8 cellular contexts compared by ENCODE assay signal in genomic region chr10:26969145-26969926, GRCh38.
DNase-seq lines count a peak whose midpoint lies in the region; ATAC-seq and TF ChIP-seq lines count a peak whose summit lies in the region.

No MANE protein-coding gene starts in this region.

- H3K27me3 ChIP-seq in gastrocnemius medialis, result no peaks in the 10 kb centered on the region
- no peaks in the 10 kb centered on the region for H3K27me3 ChIP-seq in CD4-positive, alpha-beta memory T cell (ENCODE audit: insufficient read depth, low read length)

- ATAC-seq in GM21528 (IDR thresholded peaks at IDR 0.05; ENCODE audit: low FRiP score, unreplicated experiment) (peak; percentile 87), HG03196 (IDR thresholded peaks at IDR 0.05; ENCODE audit: unreplicated experiment) (peak; percentile 82), sciatic nerve (peak; percentile 28), gastrocnemius medialis (no peak)

- in situ Hi-C loops in gastrocnemius medialis (cut with MboI; ENCODE audit: low sequenced_read_pairs in 4 of 4), result no loop called here

- no peak for DNase-seq in activated CD4-positive, alpha-beta T cell treated with anti-CD3 and anti-CD28 coated beads, Interleukin-2, amount 10 ng/mL, durations not matched to agents 7 days and 5 days
- DNase-seq in activated CD4-positive, alpha-beta T cell treated with anti-CD3 and anti-CD28 coated beads, Interleukin-2, amount 50 U/mL, for 1 hour, result no peak
- DNase-seq in sciatic nerve (ENCODE audit: low spot score) (no peak), NCI-H1048 (lab: John Stamatoyannopoulos, UW) (no peak), gastrocnemius medialis (no peak)
- no peak for DNase-seq in CD4-positive, alpha-beta memory T cell

- H3K36me3 Mint-ChIP-seq in activated CD4-positive, alpha-beta T cell treated with anti-CD3 and anti-CD28 coated beads, Interleukin-2, amount 10 ng/mL, durations not matched to agents 7 days and 5 days (ENCODE audit: low read depth), result peaks cover 15% of the 10 kb centered on the region
- H3K36me3 Mint-ChIP-seq in CD4-positive, alpha-beta memory T cell, result peaks cover 1 to 34% of the 10 kb centered on the region in 2 donors

- peak overlapping the region; percentile 39 for H3K27ac Mint-ChIP-seq in activated CD4-positive, alpha-beta T cell treated with anti-CD3 and anti-CD28 coated beads, Interleukin-2, amount 10 ng/mL, durations not matched to agents 7 days and 5 days
- H3K27ac Mint-ChIP-seq in CD4-positive, alpha-beta memory T cell, result no peak overlapping the region

- H3K4me1 Mint-ChIP-seq in activated CD4-positive, alpha-beta T cell treated with anti-CD3 and anti-CD28 coated beads, Interleukin-2, amount 10 ng/mL, durations not matched to agents 7 days and 5 days, result peaks cover 22% of the 10 kb centered on the region
- H3K4me1 Mint-ChIP-seq in CD4-positive, alpha-beta memory T cell, result peaks cover 0 to 4% (median 0%) of the 10 kb centered on the region in 4 donors

- H3K4me1 ChIP-seq in gastrocnemius medialis, result no peaks in the 10 kb centered on the region
- no peaks in the 10 kb centered on the region for H3K4me1 ChIP-seq in CD4-positive, alpha-beta memory T cell (ENCODE audit: insufficient read depth, low read length)

- intact Hi-C loops in sciatic nerve (cut with DNase I), result no loop called here
- intact Hi-C loops in gastrocnemius medialis (cut with DNase I; ENCODE audit: low total_unique reads), result no loop called here
- intact Hi-C loops in CD4-positive, alpha-beta memory T cell (cut with micrococcal nuclease), result no loop called here

- no peak for TF ChIP-seq CTCF in gastrocnemius medialis (IDR thresholded peaks at IDR 0.05 in 4 of 5, conservative IDR thresholded peaks at IDR 0.05 in 1 of 5)

- H3K27me3 Mint-ChIP-seq in activated CD4-positive, alpha-beta T cell treated with anti-CD3 and anti-CD28 coated beads, Interleukin-2, amount 10 ng/mL, durations not matched to agents 7 days and 5 days, result no peaks in the 10 kb centered on the region
- no peaks in the 10 kb centered on the region for H3K27me3 Mint-ChIP-seq in CD4-positive, alpha-beta memory T cell

- H3K36me3 ChIP-seq in gastrocnemius medialis, result peaks cover 0 to 19% of the 10 kb centered on the region in 2 donors
- no peaks in the 10 kb centered on the region for H3K36me3 ChIP-seq in CD4-positive, alpha-beta memory T cell (ENCODE audit: insufficient read depth, low read length)

- CTCF ChIA-PET in activated CD4-positive, alpha-beta T cell treated with anti-CD3 and anti-CD28 coated beads, Interleukin-2, amount 10 ng/mL, durations not matched to agents 7 days and 5 days (lab: Charles Lee), result interaction anchor here (0.5 to 1.4 kb wide), 4 partner anchors 9 to 1112 kb away, joined by 3 to 4 read pairs (median 4); no protein-coding TSS in a partner anchor
- CTCF ChIA-PET in CD4-positive, alpha-beta memory T cell (lab: Charles Lee; ENCODE audit: partially characterized antibody), result interaction anchor here (0.6 kb wide), 1 partner anchor 10 kb away, joined by 4 read pairs; no protein-coding TSS in a partner anchor

- H3K9me3 Mint-ChIP-seq in activated CD4-positive, alpha-beta T cell treated with anti-CD3 and anti-CD28 coated beads, Interleukin-2, amount 10 ng/mL, durations not matched to agents 7 days and 5 days, result peaks cover 3% of the 10 kb centered on the region
- peaks cover 0 to 3% (median 0%) of the 10 kb centered on the region in 8 donors for H3K9me3 Mint-ChIP-seq in CD4-positive, alpha-beta memory T cell

- POLR2A ChIA-PET in activated CD4-positive, alpha-beta T cell treated with anti-CD3 and anti-CD28 coated beads, Interleukin-2, amount 10 ng/mL, durations not matched to agents 7 days and 5 days (lab: Charles Lee), result no interaction called here
- POLR2A ChIA-PET in CD4-positive, alpha-beta memory T cell (lab: Charles Lee; ENCODE audit: partially characterized antibody), result no interaction called here

- no peak overlapping the region for H3K4me3 Mint-ChIP-seq in activated CD4-positive, alpha-beta T cell treated with anti-CD3 and anti-CD28 coated beads, Interleukin-2, amount 10 ng/mL, durations not matched to agents 7 days and 5 days
- H3K4me3 Mint-ChIP-seq in CD4-positive, alpha-beta memory T cell, result no peak overlapping the region

- no peak overlapping the region for H3K27ac ChIP-seq in gastrocnemius medialis
- H3K27ac ChIP-seq in CD4-positive, alpha-beta memory T cell (ENCODE audit: low read depth, low read length), result no peak overlapping the region

- no peak overlapping the region for H3K4me3 ChIP-seq in gastrocnemius medialis
- no peak overlapping the region for H3K4me3 ChIP-seq in CD4-positive, alpha-beta memory T cell (ENCODE audit: low read length in 2 of 2)

- TF ChIP-seq POLR2A in gastrocnemius medialis (IDR thresholded peaks at IDR 0.05), result no peak

- no peaks in the 10 kb centered on the region for H3K9me3 ChIP-seq in gastrocnemius medialis
- H3K9me3 ChIP-seq in CD4-positive, alpha-beta memory T cell (ENCODE audit: control insufficient read depth in 1 of 2, low read length in 2 of 2), result no peaks in the 10 kb centered on the region

Comparison
In these comparisons a context has a peak if more than half of its experiments do, and no peak if none do; other contexts are left out.
1. ATAC-seq: peak in GM21528 (single experiment), HG03196 (single experiment) and sciatic nerve (single experiment); none in gastrocnemius medialis (0 of 2).